ENCODE assay signal across 26 cellular contexts in genomic region chr5:60403343-60404006, GRCh38.
"Had no signal": no experiment of that assay in that cellular context is flagged by ENCODE, and none has a peak within 500 bp of the region (broad histone marks: within the 10 kb centered on the region; RNA-seq: fewer than 3 reads in every experiment).

No MANE protein-coding gene starts in this region.

- DNase-seq: activated B cell treated with CpG ODN at 0.5 μM for 24 hours; activated CD4-positive, alpha-beta T cell treated with anti-CD3 and anti-CD28 coated beads for 48 hours; activated CD4-positive, alpha-beta T cell treated with anti-CD3 and anti-CD28 coated beads, Interleukin-2, amount 50 U/mL, for 1 hour; activated CD4-positive, alpha-beta T cell treated with anti-CD3 and anti-CD28 coated beads, Interleukin-2, amount 50 U/mL, for 48 hours; activated CD8-positive, alpha-beta memory T cell treated with anti-CD3 and anti-CD28 coated beads for 24 hours; activated CD8-positive, alpha-beta T cell treated with anti-CD3 and anti-CD28 coated beads for 36 hours; activated effector memory CD4-positive, alpha-beta T cell treated with Interleukin-2 at 50 U/mL for 16 hours; activated gamma-delta T cell treated with Interleukin-2 at 50 U/mL for 16 hours; activated naive CD4-positive, alpha-beta T cell treated with anti-CD3 and anti-CD28 coated beads, Interleukin-2, amount 50 U/mL, for 16 hours; activated naive CD4-positive, alpha-beta T cell treated with Interleukin-2 at 50 U/mL for 16 hours; activated T-cell treated with anti-CD3 and anti-CD28 coated beads, Interleukin-2, amount 50 U/mL, for 4 hours; amniotic stem cell; anterior cingulate cortex; brain microvascular endothelial cell; caudate nucleus; cortex of kidney; dermis blood vessel endothelial cell; effector CD4-positive, alpha-beta T cell; effector memory CD8-positive, alpha-beta T cell; erythroblast; T-helper 1 cell; T-helper 17 cell; T1000 had no signal

- ATAC-seq: activated CD4-positive, CD25-positive, alpha-beta regulatory T cell treated with anti-CD3 and anti-CD28 coated beads, Interleukin-2, amount 50 U/mL, for 24 hours; activated CD8-positive, alpha-beta T cell treated with anti-CD3 and anti-CD28 coated beads for 36 hours; activated T-cell treated with anti-CD3 and anti-CD28 coated beads, Interleukin-2, amount 50 U/mL, for 4 hours; activated T-helper 17 cell treated with anti-CD3 and anti-CD28 coated beads, Interleukin-2, amount 50 U/mL, for 72 hours; effector memory CD8-positive, alpha-beta T cell; gastroesophageal sphincter; T-helper 17 cell had no signal
